In genomic region chrX:41333994-41334865, GRCh38 we compare ENCODE assay signal across 1 cellular context.
TF ChIP-seq lines count a peak whose summit lies in the region.

Gene DDX3X (plus strand): TSS chrX:41334162. CDS start chrX:41334253, 91 bp downstream.

TF ChIP-seq in HepG2, 621 proteins besides CTCF, POLR2A, EP300 and RAD21 (continued from another document and continues in another):
- TF ChIP-seq, protein P1, sequence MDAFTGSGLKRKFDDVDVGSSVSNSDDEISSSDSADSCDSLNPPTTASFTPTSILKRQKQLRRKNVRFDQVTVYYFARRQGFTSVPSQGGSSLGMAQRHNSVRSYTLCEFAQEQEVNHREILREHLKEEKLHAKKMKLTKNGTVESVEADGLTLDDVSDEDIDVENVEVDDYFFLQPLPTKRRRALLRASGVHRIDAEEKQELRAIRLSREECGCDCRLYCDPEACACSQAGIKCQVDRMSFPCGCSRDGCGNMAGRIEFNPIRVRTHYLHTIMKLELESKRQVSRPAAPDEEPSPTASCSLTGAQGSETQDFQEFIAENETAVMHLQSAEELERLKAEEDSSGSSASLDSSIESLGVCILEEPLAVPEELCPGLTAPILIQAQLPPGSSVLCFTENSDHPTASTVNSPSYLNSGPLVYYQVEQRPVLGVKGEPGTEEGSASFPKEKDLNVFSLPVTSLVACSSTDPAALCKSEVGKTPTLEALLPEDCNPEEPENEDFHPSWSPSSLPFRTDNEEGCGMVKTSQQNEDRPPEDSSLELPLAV (CRISPR knock-in tag; conservative IDR thresholded peaks at IDR 0.05; ENCODE audit: low read depth): no peak
- TF ChIP-seq ZSCAN22 (CRISPR knock-in tag; IDR thresholded peaks at IDR 0.05) (no peak), ARNT (IDR thresholded peaks at IDR 0.05) (no peak), ZNF724P (CRISPR knock-in tag; IDR thresholded peaks at IDR 0.05; ENCODE audit: borderline replicate concordance) (no peak), ZBTB14 (CRISPR knock-in tag; IDR thresholded peaks at IDR 0.05) (peak; percentile 95), FOXO1 (CRISPR knock-in tag; IDR thresholded peaks at IDR 0.05) (no peak), TBP (CRISPR knock-in tag; IDR thresholded peaks at IDR 0.05) (no peak), CHD2 (IDR thresholded peaks at IDR 0.05; ENCODE audit: low read depth, low read length) (no peak), SMARCE1 (IDR thresholded peaks at IDR 0.05; ENCODE audit: borderline replicate concordance) (no peak), ZNF10 (CRISPR knock-in tag; IDR thresholded peaks at IDR 0.05; ENCODE audit: borderline replicate concordance, low read depth) (no peak), RXRA (CRISPR knock-in tag; IDR thresholded peaks at IDR 0.05) (no peak; the same call in 1 of the 2 replicates), ZNF432 (CRISPR knock-in tag; IDR thresholded peaks at IDR 0.05; ENCODE audit: borderline replicate concordance) (no peak), NCOA2 (CRISPR knock-in tag; IDR thresholded peaks at IDR 0.05) (no peak), CCDC6 (CRISPR knock-in tag; IDR thresholded peaks at IDR 0.05) (no peak), SUZ12 (IDR thresholded peaks at IDR 0.05; ENCODE audit: low read depth, low read length) (no peak), THAP11 (CRISPR knock-in tag; IDR thresholded peaks at IDR 0.05) (no peak), GLI4 (CRISPR knock-in tag; IDR thresholded peaks at IDR 0.05; ENCODE audit: borderline replicate concordance) (no peak), PAF1 (CRISPR knock-in tag; IDR thresholded peaks at IDR 0.05) (0 out of 2 replicates have a peak, but pooled peaks have one; percentile 51), PTBP1 (IDR thresholded peaks at IDR 0.05; ENCODE audit: low read depth, low read length, poor library complexity, severe bottlenecking) (no peak), ZNF101 (CRISPR knock-in tag; IDR thresholded peaks at IDR 0.05; ENCODE audit: borderline replicate concordance, low read depth) (no peak), MEIS1 (CRISPR knock-in tag; IDR thresholded peaks at IDR 0.05; ENCODE audit: borderline replicate concordance) (no peak), ZNF766 (CRISPR knock-in tag; IDR thresholded peaks at IDR 0.05; ENCODE audit: borderline replicate concordance) (no peak; the same call in 1 of the 2 replicates), SRSF9 (IDR thresholded peaks at IDR 0.05; ENCODE audit: borderline replicate concordance, insufficient read depth, low read depth, low read length, poor library complexity, severe bottlenecking) (no peak), DBP (CRISPR knock-in tag; IDR thresholded peaks at IDR 0.05; ENCODE audit: not compliant biosample characterization) (no peak), DNMT1 (CRISPR knock-in tag; IDR thresholded peaks at IDR 0.05) (no peak), ZFY (CRISPR knock-in tag; IDR thresholded peaks at IDR 0.05) (peak; percentile 46; the same call in 1 of the 2 replicates), ATF1 (CRISPR knock-in tag; IDR thresholded peaks at IDR 0.05) (peak; percentile 50; the same call in 1 of the 2 replicates), MEF2D (CRISPR knock-in tag; IDR thresholded peaks at IDR 0.05) (no peak), SSRP1 (CRISPR knock-in tag; IDR thresholded peaks at IDR 0.05) (no peak), ZNF121 (CRISPR knock-in tag; IDR thresholded peaks at IDR 0.05) (no peak), ZNF563 (CRISPR knock-in tag; IDR thresholded peaks at IDR 0.05) (no peak), ARID5B (CRISPR knock-in tag; IDR thresholded peaks at IDR 0.05) (no peak; the same call in 1 of the 2 replicates), ATAD3A (CRISPR knock-in tag; IDR thresholded peaks at IDR 0.05) (no peak), ZNF761 (CRISPR knock-in tag; conservative IDR thresholded peaks at IDR 0.05) (no peak), CREB1 (IDR thresholded peaks at IDR 0.05) (peak; percentile 62), CREB1 (CRISPR knock-in tag; IDR thresholded peaks at IDR 0.05) (peak; percentile 73), GABPA (IDR thresholded peaks at IDR 0.05; ENCODE audit: low read depth, low read length) (no peak), GABPA (CRISPR knock-in tag; IDR thresholded peaks at IDR 0.05; ENCODE audit: low read depth) (no peak), ZNF597 (CRISPR knock-in tag; IDR thresholded peaks at IDR 0.05) (no peak), ZNF232 (CRISPR knock-in tag; IDR thresholded peaks at IDR 0.05; ENCODE audit: borderline replicate concordance) (peak; percentile 32; the same call in 1 of the 2 replicates), NFKB2 (CRISPR knock-in tag; IDR thresholded peaks at IDR 0.05; ENCODE audit: borderline replicate concordance) (no peak; the same call in 1 of the 2 replicates), ZIK1 (CRISPR knock-in tag; IDR thresholded peaks at IDR 0.05; ENCODE audit: borderline replicate concordance, low read depth) (no peak)
- TF ChIP-seq, protein P2, sequence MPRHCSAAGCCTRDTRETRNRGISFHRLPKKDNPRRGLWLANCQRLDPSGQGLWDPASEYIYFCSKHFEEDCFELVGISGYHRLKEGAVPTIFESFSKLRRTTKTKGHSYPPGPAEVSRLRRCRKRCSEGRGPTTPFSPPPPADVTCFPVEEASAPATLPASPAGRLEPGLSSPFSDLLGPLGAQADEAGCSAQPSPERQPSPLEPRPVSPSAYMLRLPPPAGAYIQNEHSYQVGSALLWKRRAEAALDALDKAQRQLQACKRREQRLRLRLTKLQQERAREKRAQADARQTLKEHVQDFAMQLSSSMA (CRISPR knock-in tag; IDR thresholded peaks at IDR 0.05): no peak
- TF ChIP-seq, protein P3, sequence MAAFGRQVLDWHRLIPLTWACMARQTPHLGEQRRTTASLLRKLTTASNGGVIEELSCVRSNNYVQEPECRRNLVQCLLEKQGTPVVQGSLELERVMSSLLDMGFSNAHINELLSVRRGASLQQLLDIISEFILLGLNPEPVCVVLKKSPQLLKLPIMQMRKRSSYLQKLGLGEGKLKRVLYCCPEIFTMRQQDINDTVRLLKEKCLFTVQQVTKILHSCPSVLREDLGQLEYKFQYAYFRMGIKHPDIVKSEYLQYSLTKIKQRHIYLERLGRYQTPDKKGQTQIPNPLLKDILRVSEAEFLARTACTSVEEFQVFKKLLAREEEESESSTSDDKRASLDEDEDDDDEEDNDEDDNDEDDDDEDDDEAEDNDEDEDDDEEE (CRISPR knock-in tag; IDR thresholded peaks at IDR 0.05): no peak
- TF ChIP-seq, protein P4, sequence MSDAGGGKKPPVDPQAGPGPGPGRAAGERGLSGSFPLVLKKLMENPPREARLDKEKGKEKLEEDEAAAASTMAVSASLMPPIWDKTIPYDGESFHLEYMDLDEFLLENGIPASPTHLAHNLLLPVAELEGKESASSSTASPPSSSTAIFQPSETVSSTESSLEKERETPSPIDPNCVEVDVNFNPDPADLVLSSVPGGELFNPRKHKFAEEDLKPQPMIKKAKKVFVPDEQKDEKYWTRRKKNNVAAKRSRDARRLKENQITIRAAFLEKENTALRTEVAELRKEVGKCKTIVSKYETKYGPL (CRISPR knock-in tag; IDR thresholded peaks at IDR 0.05): 0 out of 2 replicates have a peak, but pooled peaks have one; percentile 18
- TF ChIP-seq, protein P5, sequence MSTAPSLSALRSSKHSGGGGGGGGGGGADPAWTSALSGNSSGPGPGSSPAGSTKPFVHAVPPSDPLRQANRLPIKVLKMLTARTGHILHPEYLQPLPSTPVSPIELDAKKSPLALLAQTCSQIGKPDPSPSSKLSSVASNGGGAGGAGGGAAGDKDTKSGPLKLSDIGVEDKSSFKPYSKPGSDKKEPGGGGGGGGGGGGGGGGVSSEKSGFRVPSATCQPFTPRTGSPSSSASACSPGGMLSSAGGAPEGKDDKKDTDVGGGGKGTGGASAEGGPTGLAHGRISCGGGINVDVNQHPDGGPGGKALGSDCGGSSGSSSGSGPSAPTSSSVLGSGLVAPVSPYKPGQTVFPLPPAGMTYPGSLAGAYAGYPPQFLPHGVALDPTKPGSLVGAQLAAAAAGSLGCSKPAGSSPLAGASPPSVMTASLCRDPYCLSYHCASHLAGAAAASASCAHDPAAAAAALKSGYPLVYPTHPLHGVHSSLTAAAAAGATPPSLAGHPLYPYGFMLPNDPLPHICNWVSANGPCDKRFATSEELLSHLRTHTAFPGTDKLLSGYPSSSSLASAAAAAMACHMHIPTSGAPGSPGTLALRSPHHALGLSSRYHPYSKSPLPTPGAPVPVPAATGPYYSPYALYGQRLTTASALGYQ (CRISPR knock-in tag; IDR thresholded peaks at IDR 0.05): no peak
- TF ChIP-seq, protein P6, sequence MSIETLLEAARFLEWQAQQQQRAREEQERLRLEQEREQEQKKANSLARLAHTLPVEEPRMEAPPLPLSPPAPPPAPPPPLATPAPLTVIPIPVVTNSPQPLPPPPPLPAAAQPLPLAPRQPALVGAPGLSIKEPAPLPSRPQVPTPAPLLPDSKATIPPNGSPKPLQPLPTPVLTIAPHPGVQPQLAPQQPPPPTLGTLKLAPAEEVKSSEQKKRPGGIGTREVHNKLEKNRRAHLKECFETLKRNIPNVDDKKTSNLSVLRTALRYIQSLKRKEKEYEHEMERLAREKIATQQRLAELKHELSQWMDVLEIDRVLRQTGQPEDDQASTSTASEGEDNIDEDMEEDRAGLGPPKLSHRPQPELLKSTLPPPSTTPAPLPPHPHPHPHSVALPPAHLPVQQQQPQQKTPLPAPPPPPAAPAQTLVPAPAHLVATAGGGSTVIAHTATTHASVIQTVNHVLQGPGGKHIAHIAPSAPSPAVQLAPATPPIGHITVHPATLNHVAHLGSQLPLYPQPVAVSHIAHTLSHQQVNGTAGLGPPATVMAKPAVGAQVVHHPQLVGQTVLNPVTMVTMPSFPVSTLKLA (IDR thresholded peaks at IDR 0.05): no peak
- TF ChIP-seq, protein P7, sequence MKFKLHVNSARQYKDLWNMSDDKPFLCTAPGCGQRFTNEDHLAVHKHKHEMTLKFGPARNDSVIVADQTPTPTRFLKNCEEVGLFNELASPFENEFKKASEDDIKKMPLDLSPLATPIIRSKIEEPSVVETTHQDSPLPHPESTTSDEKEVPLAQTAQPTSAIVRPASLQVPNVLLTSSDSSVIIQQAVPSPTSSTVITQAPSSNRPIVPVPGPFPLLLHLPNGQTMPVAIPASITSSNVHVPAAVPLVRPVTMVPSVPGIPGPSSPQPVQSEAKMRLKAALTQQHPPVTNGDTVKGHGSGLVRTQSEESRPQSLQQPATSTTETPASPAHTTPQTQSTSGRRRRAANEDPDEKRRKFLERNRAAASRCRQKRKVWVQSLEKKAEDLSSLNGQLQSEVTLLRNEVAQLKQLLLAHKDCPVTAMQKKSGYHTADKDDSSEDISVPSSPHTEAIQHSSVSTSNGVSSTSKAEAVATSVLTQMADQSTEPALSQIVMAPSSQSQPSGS (CRISPR knock-in tag; IDR thresholded peaks at IDR 0.05): no peak
